ENCODE assay signal across 17 cellular contexts in the genomic region with DNA sequence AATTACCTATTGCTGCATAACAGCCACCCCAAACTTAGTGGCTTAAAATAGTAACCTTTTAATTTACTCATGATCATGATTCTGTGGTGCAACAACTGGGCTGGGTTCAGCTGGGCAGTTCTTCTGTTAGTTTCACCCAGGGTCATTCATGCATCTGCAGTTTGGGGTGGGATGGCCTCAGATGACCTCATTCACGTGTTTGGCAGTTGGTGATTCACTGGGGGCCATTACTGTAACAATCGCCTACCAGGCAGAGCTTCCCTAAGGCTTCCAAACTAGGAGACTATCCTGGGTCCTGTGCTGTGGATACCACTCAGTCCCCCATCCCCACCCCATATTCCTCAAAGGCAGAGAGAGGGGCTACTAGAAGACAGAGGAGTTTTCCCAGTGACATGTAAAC. TPM values are rescaled to one million over a fixed set of nuclear protein-coding genes. Genes with fewer than 3 reads are reported as not detected.
"Had no signal": no experiment of that assay in that cellular context is flagged by ENCODE, and none has a peak within 500 bp of the region (broad histone marks: within the 10 kb centered on the region; RNA-seq: fewer than 3 reads in every experiment).

No MANE protein-coding gene starts in this region.

RNA-seq across cellular contexts. Expression of a gene that starts 6.1 kb away (rescaled TPM):
- total RNA-seq: endothelial cell of umbilical vein; epithelial cell of proximal tubule; esophagus muscularis mucosa; fibroblast of villous mesenchyme; left colon; left ventricle myocardium superior; lower lobe of right lung; mesenteric fat pad; myocyte; naive thymus-derived CD8-positive, alpha-beta T cell; osteocyte; prostate gland; smooth muscle cell; suprapubic skin; transverse colon; upper lobe of right lung; vagina had no signal
- polyA plus RNA-seq: endothelial cell of umbilical vein, smooth muscle cell had no signal
